ENCODE assay signal across 8 cellular contexts in the genomic region with DNA sequence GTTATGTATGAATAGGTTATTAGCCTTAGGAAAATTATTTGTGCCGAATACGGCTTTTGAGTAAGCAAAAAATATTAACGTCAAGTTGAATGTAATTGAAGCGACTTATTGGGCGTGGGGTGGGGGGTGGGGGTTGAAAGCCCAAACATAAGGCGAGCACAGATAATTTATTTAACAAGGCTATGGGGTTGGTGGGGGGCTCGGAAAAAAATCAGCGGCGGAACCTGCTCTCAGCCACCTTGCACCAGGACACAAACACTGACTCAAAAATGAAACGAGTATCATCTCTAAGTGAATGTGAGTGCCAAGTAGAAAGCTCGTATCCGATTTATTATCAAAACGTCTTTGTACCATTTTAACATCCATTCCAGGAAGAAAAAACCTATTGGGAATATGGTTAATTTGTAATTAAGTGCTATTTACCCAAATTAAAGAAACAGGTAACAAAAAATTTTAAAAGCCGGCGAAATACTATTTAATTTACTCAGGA. TPM values are rescaled to one million over a fixed set of nuclear protein-coding genes. Genes with fewer than 3 reads are reported as not detected.
DNase-seq lines count a peak whose midpoint lies in the region; ATAC-seq and TF ChIP-seq lines count a peak whose summit lies in the region.

No MANE protein-coding gene starts in this region.

- peaks cover 36% of the 10 kb centered on the region for H4K20me1 ChIP-seq in BLaER1

- H3K4me1 ChIP-seq in BLaER1 (peaks cover 21% of the 10 kb centered on the region), HUES48 (ENCODE audit: control insufficient read depth, insufficient read depth, low read length) (peaks cover 14% of the 10 kb centered on the region), right lobe of liver (peaks cover 0 to 14% (median 2%) of the 10 kb centered on the region in 4 donors), transverse colon (peaks cover 4 to 21% (median 10%) of the 10 kb centered on the region in 4 donors)

- ATAC-seq in right lobe of liver (peak in 2 of 4 donors; percentile 0 to 3), HG03097 (IDR thresholded peaks at IDR 0.05; ENCODE audit: low FRiP score, unreplicated experiment) (no peak)

- no peak for TF ChIP-seq EP300 in transverse colon (IDR thresholded peaks at IDR 0.05; ENCODE audit: low read depth)

- DNase-seq in astrocyte of the spinal cord (ENCODE audit: low read depth, low spot score) (no peak), right lobe of liver (no peak), transverse colon (no peak), occipital lobe (lab: John Stamatoyannopoulos, UW) (no peak)
- DNase-seq in stimulated activated CD4-positive, alpha-beta T cell treated with anti-CD3 and anti-CD28 coated beads, Interleukin-2, amount 100 ng/mL, for 48 hours = no peak

- WGBS in right lobe of liver (ENCODE audit: insufficient coverage, low coverage, low lambda C conversion rate, missing lambda C conversion rate) = 13% methylated on average over 15 of the region's 15 CpGs
- 15 to 33% methylated on average over 15 of the region's 15 CpGs for WGBS in transverse colon (ENCODE audit: low coverage in 1 of 2), 2 donors

- TF ChIP-seq POLR2A in right lobe of liver (IDR thresholded peaks at IDR 0.05) = no peak
- TF ChIP-seq POLR2A in transverse colon (IDR thresholded peaks at IDR 0.05) = no peak

- H3K27me3 ChIP-seq in BLaER1 (no peaks in the 10 kb centered on the region), HUES48 (ENCODE audit: control insufficient read depth, insufficient read depth, low read length) (no peaks in the 10 kb centered on the region), right lobe of liver (no peaks in the 10 kb centered on the region), transverse colon (no peaks in the 10 kb centered on the region)

- no peaks in the 10 kb centered on the region for H3K36me3 ChIP-seq in BLaER1
- no peaks in the 10 kb centered on the region for H3K36me3 ChIP-seq in HUES48 (ENCODE audit: control insufficient read depth, insufficient read depth, low read length)
- no peaks in the 10 kb centered on the region for H3K36me3 ChIP-seq in right lobe of liver
- no peaks in the 10 kb centered on the region for H3K36me3 ChIP-seq in transverse colon

- H3K4me2 ChIP-seq in BLaER1 = peak overlapping the region; percentile 90

- in situ Hi-C loops in astrocyte of the spinal cord (cut with HindIII; ENCODE audit: low sequenced_read_pairs) (no loop called here), transverse colon (cut with MboI; ENCODE audit: low pct_ligation_motif_present in 1 of 4, low pct_unique_long_range_greater_than_20kb in 1 of 4, low sequenced_read_pairs in 3 of 4) (no loop called here)

- TF ChIP-seq CTCF in astrocyte of the spinal cord (IDR thresholded peaks at IDR 0.05; ENCODE audit: low read depth, low read length) (no peak), right lobe of liver (IDR thresholded peaks at IDR 0.05) (no peak), transverse colon (IDR thresholded peaks at IDR 0.05) (no peak)

- H3K4me3 ChIP-seq in BLaER1 (peak overlapping the region; percentile 95), HUES48 (ENCODE audit: low read depth, low read length) (peak overlapping the region; percentile 81), astrocyte of the spinal cord (ENCODE audit: low read depth, low read length) (peak overlapping the region; percentile 55), right lobe of liver (peak overlapping the region; percentile 78 to 87 (median 82)), transverse colon (peak overlapping the region; percentile 78 to 97 (median 84))

- peak overlapping the region; percentile 96 for H3K9ac ChIP-seq in BLaER1
- peak overlapping the region; percentile 94 for H3K9ac ChIP-seq in HUES48 (ENCODE audit: low read depth, low read length)

- intact Hi-C loops in right lobe of liver (cut with DNase I) = no loop called here
- intact Hi-C loops in transverse colon (cut with DNase I; ENCODE audit: low total_unique reads) = no loop called here

- peak overlapping the region; percentile 97 for H3K27ac ChIP-seq in BLaER1
- peak overlapping the region; percentile 97 for H3K27ac ChIP-seq in HUES48 (ENCODE audit: low read depth, low read length)
- H3K27ac ChIP-seq in right lobe of liver = peak overlapping the region; percentile 96 to 98 (median 97)
- H3K27ac ChIP-seq in transverse colon = peak overlapping the region; percentile 97 to 100 (median 99)

- no peaks in the 10 kb centered on the region for H3K9me3 ChIP-seq in BLaER1
- H3K9me3 ChIP-seq in HUES48 (ENCODE audit: control insufficient read depth, insufficient read depth, low read length) = no peaks in the 10 kb centered on the region
- no peaks in the 10 kb centered on the region for H3K9me3 ChIP-seq in right lobe of liver
- H3K9me3 ChIP-seq in transverse colon = no peaks in the 10 kb centered on the region

RNA-seq across cellular contexts. Expression of a gene that starts 0.9 kb away (rescaled TPM):
- total RNA-seq in right lobe of liver (10 to 100 TPM; 27.4 to 42.0 (median 31.6) TPM), transverse colon (10 to 100 TPM; 35.1 to 49.2 (median 40.1) TPM), occipital lobe (61.8 TPM)
